7 cellular contexts compared by ENCODE assay signal in the genomic region with DNA sequence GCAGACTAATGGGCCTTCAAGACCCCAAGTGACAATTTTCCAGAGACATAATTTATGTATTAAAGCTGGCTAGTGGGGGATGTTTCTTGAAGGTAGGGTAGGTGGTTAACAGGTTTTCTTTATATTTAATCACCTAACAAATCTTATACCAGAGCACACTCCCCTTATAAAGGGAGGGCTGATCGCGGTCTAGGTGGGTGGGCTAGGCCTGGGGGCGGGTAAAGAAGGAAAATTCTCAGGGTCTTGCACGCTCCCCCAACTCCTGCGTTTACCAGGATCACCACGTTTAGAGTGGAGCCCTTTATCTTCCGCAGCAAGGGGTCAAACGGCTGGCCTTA. TPM values are rescaled to one million over a fixed set of nuclear protein-coding genes. Genes with fewer than 3 reads are reported as not detected.
DNase-seq lines count a peak whose midpoint lies in the region; ATAC-seq and TF ChIP-seq lines count a peak whose summit lies in the region.

No MANE protein-coding gene starts in this region.

- no peak for DNase-seq in HFFc6
- DNase-seq in activated CD8-positive, alpha-beta T cell treated with anti-CD3 and anti-CD28 coated beads for 36 hours = no peak
- no peak for DNase-seq in stomach
- no peak for DNase-seq in activated CD4-positive, alpha-beta T cell treated with anti-CD3 and anti-CD28 coated beads for 48 hours
- no peak for DNase-seq in RKO (ENCODE audit: low spot score)

- CTCF ChIA-PET in activated CD8-positive, alpha-beta T cell treated with anti-CD3 and anti-CD28 coated beads for 36 hours (lab: Charles Lee) = interaction anchor here (1.8 to 2.3 kb wide), 2 partner anchors 39 to 50 kb away, joined by 6 to 11 read pairs; no protein-coding TSS in a partner anchor

- H3K4me3 Mint-ChIP-seq in HFFc6 = peak overlapping the region; percentile 85
- H3K4me3 Mint-ChIP-seq in activated CD8-positive, alpha-beta T cell treated with anti-CD3 and anti-CD28 coated beads for 36 hours = peak overlapping the region; percentile 83

- TF ChIP-seq EP300 in stomach (IDR thresholded peaks at IDR 0.05) = no peak

- TF ChIP-seq CTCF in HFFc6 (IDR thresholded peaks at IDR 0.05) (no peak), stomach (IDR thresholded peaks at IDR 0.05) (no peak)
- no peak for TF ChIP-seq CTCF in activated CD8-positive, alpha-beta T cell treated with anti-CD3 and anti-CD28 coated beads for 36 hours (IDR thresholded peaks at IDR 0.05)

- intact Hi-C loops in activated CD8-positive, alpha-beta T cell treated with anti-CD3 and anti-CD28 coated beads for 36 hours (cut with micrococcal nuclease) = no loop called here
- intact Hi-C loops in stomach (cut with DNase I; ENCODE audit: low total_unique reads) = no loop called here

- H3K27ac ChIP-seq in stomach = peak overlapping the region in 3 of 5 donors; percentile 12 to 54 (median 51)

- peak overlapping the region; percentile 24 for H3K27ac Mint-ChIP-seq in HFFc6
- H3K27ac Mint-ChIP-seq in activated CD8-positive, alpha-beta T cell treated with anti-CD3 and anti-CD28 coated beads for 36 hours = peak overlapping the region; percentile 70

- peaks cover 0 to 22% (median 5%) of the 10 kb centered on the region in 3 donors for H3K27me3 ChIP-seq in stomach

- peaks cover 19% of the 10 kb centered on the region for H3K4me1 Mint-ChIP-seq in HFFc6 (ENCODE audit: low read depth)
- H3K4me1 Mint-ChIP-seq in activated CD8-positive, alpha-beta T cell treated with anti-CD3 and anti-CD28 coated beads for 36 hours (ENCODE audit: low read depth) = peaks cover 16% of the 10 kb centered on the region

- H3K36me3 ChIP-seq in stomach = no peaks in the 10 kb centered on the region

- H3K4me3 ChIP-seq in iPS-11a (ENCODE audit: low read depth, low read length) (peak overlapping the region; percentile 47), stomach (peak overlapping the region; percentile 44 to 60 (median 54))

- 0 to 4% (median 1%) methylated on average over 4 to 8 of the region's 8 CpGs for WGBS in stomach, 5 donors

- no peaks in the 10 kb centered on the region; the same call in none of the 2 replicates for H3K9me3 Mint-ChIP-seq in HFFc6
- H3K9me3 Mint-ChIP-seq in activated CD8-positive, alpha-beta T cell treated with anti-CD3 and anti-CD28 coated beads for 36 hours = peaks cover 4% of the 10 kb centered on the region

- H3K27me3 Mint-ChIP-seq in HFFc6 (ENCODE audit: insufficient read depth) = peaks cover 8% of the 10 kb centered on the region
- H3K27me3 Mint-ChIP-seq in activated CD8-positive, alpha-beta T cell treated with anti-CD3 and anti-CD28 coated beads for 36 hours = peaks cover 7% of the 10 kb centered on the region

- no peak for TF ChIP-seq POLR2A in stomach (IDR thresholded peaks at IDR 0.05)

- peaks cover 6 to 22% (median 21%) of the 10 kb centered on the region in 4 donors for H3K4me1 ChIP-seq in stomach

- peak; percentile 24 for ATAC-seq in activated CD8-positive, alpha-beta T cell treated with anti-CD3 and anti-CD28 coated beads for 36 hours
- no peak for ATAC-seq in HG03439 (IDR thresholded peaks at IDR 0.05; ENCODE audit: unreplicated experiment)

- H3K36me3 Mint-ChIP-seq in HFFc6 (ENCODE audit: low read depth) = no peaks in the 10 kb centered on the region
- H3K36me3 Mint-ChIP-seq in activated CD8-positive, alpha-beta T cell treated with anti-CD3 and anti-CD28 coated beads for 36 hours (ENCODE audit: low read depth) = no peaks in the 10 kb centered on the region

- POLR2A ChIA-PET in activated CD8-positive, alpha-beta T cell treated with anti-CD3 and anti-CD28 coated beads for 36 hours (lab: Charles Lee) = interaction anchor here (1.0 kb wide), 1 partner anchor 9 kb away, joined by 5 read pairs; no protein-coding TSS in a partner anchor

- peaks cover 0 to 8% (median 2%) of the 10 kb centered on the region in 4 donors for H3K9me3 ChIP-seq in stomach

RNA-seq across cellular contexts. Expression of a gene that starts 19.9 kb away (rescaled TPM):
- 10 to 100 TPM; 37.4 to 53.1 (median 44.4) TPM for total RNA-seq in HFFc6 (2021; fragmentation: NEBNext Ultra II Directional; extraction: Animal tissue kit (Norgen Biotek cat#: 25700))
- total RNA-seq in activated CD8-positive, alpha-beta T cell treated with anti-CD3 and anti-CD28 coated beads for 36 hours = 10 to 100 TPM; 87.0 to 88.0 TPM
- total RNA-seq in stomach = 100 to 1,000 TPM in 3 of 5 donors, 10 to 100 TPM in 2; 31.9 to 195 (median 112) TPM
- polyA plus RNA-seq in stomach = 10 to 100 TPM; 56.1 to 78.5 (median 64.4) TPM

RNA-seq across cellular contexts. Expression of a gene that starts 26.0 kb away (rescaled TPM):
- 10 to 100 TPM; 48.3 to 56.0 (median 53.1) TPM for total RNA-seq in HFFc6 (2021; fragmentation: NEBNext Ultra II Directional; extraction: Animal tissue kit (Norgen Biotek cat#: 25700))
- 10 to 100 TPM; 67.4 to 69.0 TPM for total RNA-seq in activated CD8-positive, alpha-beta T cell treated with anti-CD3 and anti-CD28 coated beads for 36 hours
- total RNA-seq in stomach = 100 to 1,000 TPM in 1 of 5 donors, 10 to 100 TPM in 4; 54.6 to 162 (median 74.7) TPM
- polyA plus RNA-seq in stomach = 10 to 100 TPM; 27.0 to 32.2 (median 30.0) TPM

RNA-seq across cellular contexts. Expression of a gene that starts 41.1 kb away (rescaled TPM):
- total RNA-seq in HFFc6 (2021; fragmentation: NEBNext Ultra II Directional; extraction: Animal tissue kit (Norgen Biotek cat#: 25700)) = under 1 TPM in 3 of 6 experiments, not detected in 3; 0.10 to 0.17 (median 0.14) TPM
- total RNA-seq in activated CD8-positive, alpha-beta T cell treated with anti-CD3 and anti-CD28 coated beads for 36 hours = under 1 TPM; 0.27 to 0.76 TPM
- total RNA-seq in stomach = 1 to 10 TPM in 1 of 5 donors, not detected in 4; 4.1 TPM
- polyA plus RNA-seq in stomach = under 1 TPM; 0.25 to 0.85 (median 0.61) TPM
